In the genomic region with DNA sequence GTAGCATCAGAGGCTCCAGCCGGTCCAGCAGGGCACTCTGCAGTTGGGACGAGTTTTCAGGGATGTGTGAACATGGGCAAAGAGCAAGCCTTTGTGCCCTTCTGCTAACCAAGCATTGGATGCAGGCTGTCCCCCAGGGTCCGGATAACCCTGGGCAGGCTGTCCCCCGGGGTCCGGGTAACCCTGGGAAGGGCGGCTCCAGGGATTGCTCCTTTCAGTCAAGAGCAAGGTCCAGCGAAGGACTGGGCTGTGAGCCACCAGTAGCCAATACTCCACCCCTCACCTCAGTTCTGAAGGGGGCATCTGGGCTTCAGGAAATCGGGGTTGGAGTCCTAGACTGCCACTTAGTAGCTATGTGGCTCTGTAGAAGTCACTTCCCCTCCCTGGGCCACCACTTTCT, we compare ENCODE assay signal across 26 cellular contexts.
DNase-seq lines count a peak whose midpoint lies in the region; ATAC-seq and TF ChIP-seq lines count a peak whose summit lies in the region.
"Had no signal": no experiment of that assay in that cellular context is flagged by ENCODE, and none has a peak within 500 bp of the region (broad histone marks: within the 10 kb centered on the region; RNA-seq: fewer than 3 reads in every experiment).

No MANE protein-coding gene starts in this region.

- TF ChIP-seq CTCF in natural killer cell (IDR thresholded peaks at IDR 0.05) = no peak
- TF ChIP-seq CTCF in chondrocyte (IDR thresholded peaks at IDR 0.05) = no peak
- no peak for TF ChIP-seq CTCF in esophagus muscularis mucosa (IDR thresholded peaks at IDR 0.05)
- no peak for TF ChIP-seq CTCF in upper lobe of right lung (IDR thresholded peaks at IDR 0.05)

- 82% methylated on average over 7 of the region's 8 CpGs for WGBS in esophagus muscularis mucosa

- intact Hi-C loops in natural killer cell (cut with micrococcal nuclease) = no loop called here
- intact Hi-C loops in esophagus muscularis mucosa (cut with DNase I) = no loop called here
- intact Hi-C loops in upper lobe of right lung (cut with DNase I) = no loop called here

- H3K9me3 ChIP-seq in esophagus muscularis mucosa (no peaks in the 10 kb centered on the region), upper lobe of right lung (no peaks in the 10 kb centered on the region)
- H3K9me3 ChIP-seq: BE2C, BLaER1 had no signal

- TF ChIP-seq EP300 in esophagus muscularis mucosa (IDR thresholded peaks at IDR 0.05) = no peak

- H3K4me1 ChIP-seq in esophagus muscularis mucosa (no peaks in the 10 kb centered on the region), upper lobe of right lung (no peaks in the 10 kb centered on the region)
- H3K4me1 ChIP-seq: BE2C, BLaER1 had no signal

- H3K27ac ChIP-seq in esophagus muscularis mucosa (replicated peaks in 1 of 4) (no peak overlapping the region), upper lobe of right lung (no peak overlapping the region)
- H3K27ac ChIP-seq: BLaER1 had no signal

- no peaks in the 10 kb centered on the region for H3K4me1 Mint-ChIP-seq in natural killer cell treated with Interleukin-12 subunit alpha and Interleukin-12 subunit beta and Interleukin-15 and Interleukin-18, amount 100 ng/mL, for 72 hours (ENCODE audit: low read depth in 2 of 2)
- H3K4me1 Mint-ChIP-seq in natural killer cell = no peaks in the 10 kb centered on the region
- H3K4me1 Mint-ChIP-seq in chondrocyte (ENCODE audit: low read depth) = peaks cover 5% of the 10 kb centered on the region
- H3K4me1 Mint-ChIP-seq: CD14-positive monocyte; CD4-positive, alpha-beta memory T cell; CD4-positive, CD25-positive, alpha-beta regulatory T cell; CD8-positive, alpha-beta memory T cell had no signal

- peaks cover 15 to 16% of the 10 kb centered on the region in 2 donors for H3K27me3 Mint-ChIP-seq in natural killer cell treated with Interleukin-12 subunit alpha and Interleukin-12 subunit beta and Interleukin-15 and Interleukin-18, amount 100 ng/mL, for 72 hours
- H3K27me3 Mint-ChIP-seq in natural killer cell (ENCODE audit: low read depth in 2 of 2) = peaks cover 5 to 7% of the 10 kb centered on the region in 2 donors
- H3K27me3 Mint-ChIP-seq in chondrocyte (ENCODE audit: low read depth) = no peaks in the 10 kb centered on the region

- H3K4me3 ChIP-seq in esophagus muscularis mucosa (no peak overlapping the region), upper lobe of right lung (no peak overlapping the region)
- H3K4me3 ChIP-seq: BLaER1, GM12878 had no signal

- H3K27me3 ChIP-seq in esophagus muscularis mucosa (no peaks in the 10 kb centered on the region), upper lobe of right lung (no peaks in the 10 kb centered on the region)
- H3K27me3 ChIP-seq: BE2C, BLaER1 had no signal

- no peak for TF ChIP-seq POLR2A in esophagus muscularis mucosa (IDR thresholded peaks at IDR 0.05; ENCODE audit: low read depth)

- H3K27ac Mint-ChIP-seq in natural killer cell treated with Interleukin-12 subunit alpha and Interleukin-12 subunit beta and Interleukin-15 and Interleukin-18, amount 100 ng/mL, for 72 hours = no peak overlapping the region
- H3K27ac Mint-ChIP-seq in natural killer cell (no peak overlapping the region), chondrocyte (ENCODE audit: unreplicated experiment) (no peak overlapping the region)
- H3K27ac Mint-ChIP-seq: CD14-positive monocyte; CD4-positive, alpha-beta memory T cell; CD4-positive, CD25-positive, alpha-beta regulatory T cell; CD8-positive, alpha-beta memory T cell had no signal

- no peaks in the 10 kb centered on the region for H3K36me3 ChIP-seq in esophagus muscularis mucosa
- no peaks in the 10 kb centered on the region for H3K36me3 ChIP-seq in upper lobe of right lung
- H3K36me3 ChIP-seq: BE2C, BLaER1 had no signal

- no peaks in the 10 kb centered on the region for H3K9me3 Mint-ChIP-seq in natural killer cell treated with Interleukin-12 subunit alpha and Interleukin-12 subunit beta and Interleukin-15 and Interleukin-18, amount 100 ng/mL, for 72 hours
- no peaks in the 10 kb centered on the region for H3K9me3 Mint-ChIP-seq in natural killer cell
- no peaks in the 10 kb centered on the region for H3K9me3 Mint-ChIP-seq in chondrocyte (ENCODE audit: low read depth)

- DNase-seq in natural killer cell treated with Interleukin-12 subunit alpha and Interleukin-12 subunit beta and Interleukin-15 and Interleukin-18, amount 100 ng/mL, for 72 hours (ENCODE audit: low spot score) = no peak
- DNase-seq in natural killer cell (no peak), chondrocyte (ENCODE audit: low spot score) (peak; percentile 75), esophagus muscularis mucosa (ENCODE audit: extremely low spot score) (peak; percentile 91), upper lobe of right lung (no peak), SHP77 treated with DMSO at 0.1 percent for 48 hours (lab: John Stamatoyannopoulos, UW) (no peak), MV-4-11 (lab: John Stamatoyannopoulos, UW) (no peak)
- DNase-seq: 8988T; ACHN; BE2C; C1 segment of cervical spinal cord; CD4-positive, alpha-beta memory T cell; CD4-positive, CD25-positive, alpha-beta regulatory T cell; CD8-positive, alpha-beta memory T cell; COR-L47; DMS 273 treated with DMSO at 0.1 percent for 48 hours; DMS153; DMS53; DMS79; DND-41; EL; GDM1 had no signal

- peak; percentile 9 to 45 for ATAC-seq in natural killer cell treated with Interleukin-12 subunit alpha and Interleukin-12 subunit beta and Interleukin-15 and Interleukin-18, amount 100 ng/mL, for 72 hours
- ATAC-seq in natural killer cell = no peak
- ATAC-seq in upper lobe of right lung = peak; percentile 22
- ATAC-seq in GM21717 (IDR thresholded peaks at IDR 0.05; ENCODE audit: unreplicated experiment) = no peak
- ATAC-seq: GM12878 had no signal

- no peak overlapping the region for H3K4me3 Mint-ChIP-seq in natural killer cell treated with Interleukin-12 subunit alpha and Interleukin-12 subunit beta and Interleukin-15 and Interleukin-18, amount 100 ng/mL, for 72 hours
- no peak overlapping the region for H3K4me3 Mint-ChIP-seq in natural killer cell
- H3K4me3 Mint-ChIP-seq in chondrocyte (ENCODE audit: unreplicated experiment) = no peak overlapping the region
- H3K4me3 Mint-ChIP-seq: CD14-positive monocyte; CD4-positive, alpha-beta memory T cell; CD4-positive, CD25-positive, alpha-beta regulatory T cell; CD8-positive, alpha-beta memory T cell had no signal

- H3K36me3 Mint-ChIP-seq in natural killer cell treated with Interleukin-12 subunit alpha and Interleukin-12 subunit beta and Interleukin-15 and Interleukin-18, amount 100 ng/mL, for 72 hours = no peaks in the 10 kb centered on the region
- H3K36me3 Mint-ChIP-seq in natural killer cell (no peaks in the 10 kb centered on the region), chondrocyte (ENCODE audit: low read depth) (no peaks in the 10 kb centered on the region)
- H3K36me3 Mint-ChIP-seq: CD14-positive monocyte; CD4-positive, alpha-beta memory T cell; CD4-positive, CD25-positive, alpha-beta regulatory T cell; CD8-positive, alpha-beta memory T cell had no signal

Comparison
In these comparisons a context has a peak if more than half of its experiments do, and no peak if none do; other contexts are left out.
1. ATAC-seq: peak in natural killer cell treated with Interleukin-12 subunit alpha and Interleukin-12 subunit beta and Interleukin-15 and Interleukin-18, amount 100 ng/mL, for 72 hours (2 of 2) and upper lobe of right lung (single experiment); none in natural killer cell (0 of 3) and GM21717 (single experiment).
2. DNase-seq: peak in chondrocyte (single experiment) and esophagus muscularis mucosa (single experiment); none in natural killer cell treated with Interleukin-12 subunit alpha and Interleukin-12 subunit beta and Interleukin-15 and Interleukin-18, amount 100 ng/mL, for 72 hours (single experiment), natural killer cell (single experiment), upper lobe of right lung (single experiment), SHP77 treated with DMSO at 0.1 percent for 48 hours (single experiment) and MV-4-11 (single experiment).